In the genomic region with DNA sequence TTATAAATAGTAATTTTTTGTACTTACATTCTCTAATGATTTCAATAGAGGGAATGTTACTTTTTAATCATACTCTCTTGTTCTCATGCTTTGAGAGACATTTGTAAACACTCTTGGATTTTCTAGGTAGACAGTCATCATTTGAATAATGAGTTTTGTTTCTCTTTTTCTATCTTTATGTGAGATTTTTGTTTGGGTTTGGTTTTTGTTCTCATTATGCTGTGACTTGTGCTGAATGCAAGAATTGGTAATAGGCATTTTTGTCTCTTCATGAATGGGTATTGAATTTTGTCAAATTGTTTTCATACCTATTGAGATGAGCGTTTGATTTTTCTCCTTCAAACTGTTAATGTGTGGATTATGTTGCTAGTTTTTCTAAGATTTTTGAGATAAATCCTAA, we compare ENCODE assay signal across 13 cellular contexts. TPM values are rescaled to one million over a fixed set of nuclear protein-coding genes. Genes with fewer than 3 reads are reported as not detected.
DNase-seq lines count a peak whose midpoint lies in the region; ATAC-seq, FAIRE-seq and TF ChIP-seq lines count a peak whose summit lies in the region.
"Had no signal": no experiment of that assay in that cellular context is flagged by ENCODE, and none has a peak within 500 bp of the region (broad histone marks: within the 10 kb centered on the region; RNA-seq: fewer than 3 reads in every experiment).

No MANE protein-coding gene starts in this region.

- FAIRE-seq in GM18507 (lab: Jason Lieb, UNC) (peak; percentile 77), kidney (lab: Jason Lieb, UNC) (peak; percentile 29)
- FAIRE-seq: astrocyte had no signal

- ATAC-seq in GM21381 (IDR thresholded peaks at IDR 0.05; ENCODE audit: unreplicated experiment) (peak; percentile 40), HG03095 (IDR thresholded peaks at IDR 0.05; ENCODE audit: unreplicated experiment) (peak; percentile 47)
- ATAC-seq in natural killer cell treated with Interleukin-12 subunit alpha and Interleukin-12 subunit beta and Interleukin-15 and Interleukin-18, amount 100 ng/mL, for 72 hours: no peak
- ATAC-seq: Panc1 had no signal

- no peaks in the 10 kb centered on the region for H3K9me3 ChIP-seq in kidney (ENCODE audit: control insufficient read depth in 1 of 2, low read length in 2 of 2)

- H3K36me3 ChIP-seq in kidney (ENCODE audit: control insufficient read depth in 1 of 2, insufficient read depth in 2 of 2, low read length in 2 of 2): no peaks in the 10 kb centered on the region

- TF ChIP-seq CTCF in kidney (IDR thresholded peaks at IDR 0.05; ENCODE audit: borderline replicate concordance, extremely low read depth, insufficient read depth): no peak

- H3K4me1 ChIP-seq in kidney (ENCODE audit: control insufficient read depth in 1 of 2, insufficient read depth in 1 of 2, low read depth in 1 of 2, low read length in 2 of 2): no peaks in the 10 kb centered on the region

- no peak overlapping the region for H3K4me3 ChIP-seq in kidney (ENCODE audit: low read length in 2 of 2)

- no peak overlapping the region for H3K4me3 Mint-ChIP-seq in natural killer cell treated with Interleukin-12 subunit alpha and Interleukin-12 subunit beta and Interleukin-15 and Interleukin-18, amount 100 ng/mL, for 72 hours

- DNase-seq in GM18507 (ENCODE audit: extremely low spot score, insufficient read length, low read depth): no peak
- no peak for DNase-seq in kidney
- no peak for DNase-seq in LoVo (ENCODE audit: low spot score)
- DNase-seq in islet precursor cell: no peak
- no peak for DNase-seq in natural killer cell treated with Interleukin-12 subunit alpha and Interleukin-12 subunit beta and Interleukin-15 and Interleukin-18, amount 100 ng/mL, for 72 hours (ENCODE audit: low spot score)
- DNase-seq: MV-4-11, substantia nigra had no signal

- H3K9me3 Mint-ChIP-seq in natural killer cell treated with Interleukin-12 subunit alpha and Interleukin-12 subunit beta and Interleukin-15 and Interleukin-18, amount 100 ng/mL, for 72 hours: no peaks in the 10 kb centered on the region

- intact Hi-C loops in kidney (cut with DNase I): no loop called here

- H3K4me1 Mint-ChIP-seq in natural killer cell treated with Interleukin-12 subunit alpha and Interleukin-12 subunit beta and Interleukin-15 and Interleukin-18, amount 100 ng/mL, for 72 hours (ENCODE audit: low read depth in 2 of 2): peaks cover 49 to 65% of the 10 kb centered on the region in 2 donors

- H3K27ac ChIP-seq in kidney (ENCODE audit: low read depth in 2 of 2, low read length in 2 of 2): no peak overlapping the region

- H3K9ac ChIP-seq in kidney (ENCODE audit: low read length in 2 of 2): no peak overlapping the region

- H3K27me3 Mint-ChIP-seq in natural killer cell treated with Interleukin-12 subunit alpha and Interleukin-12 subunit beta and Interleukin-15 and Interleukin-18, amount 100 ng/mL, for 72 hours: no peaks in the 10 kb centered on the region

- no peak overlapping the region for H3K27ac Mint-ChIP-seq in natural killer cell treated with Interleukin-12 subunit alpha and Interleukin-12 subunit beta and Interleukin-15 and Interleukin-18, amount 100 ng/mL, for 72 hours

- H3K36me3 Mint-ChIP-seq in natural killer cell treated with Interleukin-12 subunit alpha and Interleukin-12 subunit beta and Interleukin-15 and Interleukin-18, amount 100 ng/mL, for 72 hours: peaks cover 19% of the 10 kb centered on the region

RNA-seq across cellular contexts. Expression of a gene that starts 56.8 kb away (rescaled TPM):
- total RNA-seq in kidney: 11.8 TPM
- polyA plus RNA-seq in kidney (ENCODE audit: insufficient read depth, low read depth, low replicate concordance): 1.7 TPM
- total RNA-seq in natural killer cell treated with Interleukin-12 subunit alpha and Interleukin-12 subunit beta and Interleukin-15 and Interleukin-18, amount 100 ng/mL, for 72 hours: 10 to 100 TPM in 1 of 2 donors, 1 to 10 TPM in 1; 5.4 to 10.2 TPM
- total RNA-seq: HT-29, renal cortical epithelial cell had no signal

Comparison
In these comparisons a context has a peak if more than half of its experiments do, and no peak if none do; other contexts are left out.
1. ATAC-seq: peak in GM21381 (single experiment) and HG03095 (single experiment); none in natural killer cell treated with Interleukin-12 subunit alpha and Interleukin-12 subunit beta and Interleukin-15 and Interleukin-18, amount 100 ng/mL, for 72 hours (0 of 2).